In the genomic region with DNA sequence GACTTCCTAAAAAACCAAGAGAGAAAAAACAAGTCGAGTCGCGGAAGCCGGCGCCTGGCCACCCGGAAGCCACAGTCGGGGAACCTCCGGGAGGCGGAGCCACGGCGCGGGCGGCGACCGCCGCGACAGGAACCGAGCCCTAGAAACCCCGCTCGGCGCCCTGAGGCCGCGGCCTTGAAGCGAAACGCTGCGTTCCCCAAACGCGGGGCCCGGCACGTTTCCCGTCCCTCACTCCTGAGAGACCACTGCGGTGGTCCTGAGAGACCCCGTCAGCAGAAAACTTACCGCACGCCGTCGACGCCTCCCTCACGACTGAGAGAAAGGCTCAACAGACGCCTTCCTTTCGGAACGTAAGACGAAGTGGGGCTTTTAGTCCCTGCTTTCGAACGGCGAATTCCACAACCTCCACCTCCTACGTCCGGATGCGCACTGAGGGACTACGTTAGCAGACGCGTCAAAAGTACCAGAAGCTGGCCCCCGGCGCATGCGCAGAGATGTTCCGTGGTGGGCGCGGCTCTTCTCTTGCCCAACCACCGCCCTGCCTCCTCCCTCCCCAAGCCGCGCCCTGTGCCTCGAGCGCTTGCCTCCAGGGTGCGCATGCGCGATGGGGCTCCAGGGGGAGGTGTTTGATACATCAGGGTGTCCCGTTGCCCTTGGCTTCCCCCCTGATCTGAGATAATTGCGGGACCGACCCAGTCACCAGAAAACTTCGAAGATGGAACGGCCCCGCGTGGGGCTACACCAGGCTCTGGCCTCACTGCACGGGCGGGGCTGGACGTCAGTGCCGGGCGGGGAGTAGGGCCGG, we compare ENCODE assay signal across 8 cellular contexts. TPM values are rescaled to one million over a fixed set of nuclear protein-coding genes. Genes with fewer than 3 reads are reported as not detected.
DNase-seq lines count a peak whose midpoint lies in the region; ATAC-seq and TF ChIP-seq lines count a peak whose summit lies in the region.

A gene with protein sequence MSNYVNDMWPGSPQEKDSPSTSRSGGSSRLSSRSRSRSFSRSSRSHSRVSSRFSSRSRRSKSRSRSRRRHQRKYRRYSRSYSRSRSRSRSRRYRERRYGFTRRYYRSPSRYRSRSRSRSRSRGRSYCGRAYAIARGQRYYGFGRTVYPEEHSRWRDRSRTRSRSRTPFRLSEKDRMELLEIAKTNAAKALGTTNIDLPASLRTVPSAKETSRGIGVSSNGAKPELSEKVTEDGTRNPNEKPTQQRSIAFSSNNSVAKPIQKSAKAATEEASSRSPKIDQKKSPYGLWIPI (minus strand): TSS at position 431 of the 805 bp plus-strand sequence. CDS start 491 bp downstream, outside the sequence.

- H3K4me3 ChIP-seq in AG04450 (ENCODE audit: low read depth, low read length) = peak within 1 kb of the TSS; percentile 99

- peak within 1 kb of the TSS; percentile 99 for H3K27ac ChIP-seq in AG04450 (ENCODE audit: low read depth, low read length)

- POLR2A ChIA-PET in AG04450 (lab: Yijun Ruan, JAX) = interaction anchor here (0.5 to 1.9 kb wide), 25 partner anchors 8 to 648 kb away, joined by 3 to 36 read pairs (median 5); partner anchors contain the start of genes LDLRAP1, SYF2 and TMEM50A

- no peaks in the 10 kb centered on the region; the same call in 1 of the 2 replicates for H3K9me3 ChIP-seq in AG04450 (ENCODE audit: control insufficient read depth, insufficient read depth, low read length)

- ATAC-seq in GM18909 (IDR thresholded peaks at IDR 0.05; ENCODE audit: poor library complexity, unreplicated experiment) (peak; percentile 85), HG03175 (IDR thresholded peaks at IDR 0.05; ENCODE audit: unreplicated experiment) (peak; percentile 79)

- H3K27me3 ChIP-seq in AG04450 (ENCODE audit: control insufficient read depth, insufficient read depth, low read length) = no peaks in the 10 kb centered on the region

- TF ChIP-seq CTCF in AG04450 (IDR thresholded peaks at IDR 0.05; ENCODE audit: low read depth, low read length) = no peak

- CTCF ChIA-PET in AG04450 (lab: Charles Lee) = no interaction called here

- DNase-seq in AG04450 (ENCODE audit: low read depth, low spot score) = peak; percentile 95
- peak; percentile 99 for DNase-seq in NCI-H345 (lab: John Stamatoyannopoulos, UW)
- peak; percentile 99 to 100 (median 100) for DNase-seq in activated CD4-positive, CD25-positive, alpha-beta regulatory T cell (lab: John Stamatoyannopoulos, UW)
- peak; percentile 99 for DNase-seq in central memory CD4-positive, alpha-beta T cell
- DNase-seq in iris pigment epithelial cell (ENCODE audit: low read depth) = peak; percentile 94
- peak; percentile 99 to 100 for DNase-seq in stimulated activated CD4-positive, alpha-beta T cell treated with anti-CD3 and anti-CD28 coated beads, Interleukin-12 subunit alpha, Interleukin-12 subunit beta, amount 100 ng/mL, for 24 hours (ENCODE audit: low read depth in 2 of 2)

RNA-seq across cellular contexts. Expression of the gene that starts here (rescaled TPM):
- polyA plus RNA-seq in AG04450 (2011; rRNA removed) = 49.7 and 65.7 TPM in 2 replicates
- polyA minus RNA-seq in AG04450 (2011; rRNA and poly(A)+ RNA removed) = 55.7 and 84.1 TPM in 2 replicates

Comparison
In these comparisons a context has a peak if more than half of its experiments do, and no peak if none do; other contexts are left out.
1. Peak in every context shown above with its lines: DNase-seq, ATAC-seq, H3K4me3 ChIP-seq and H3K27ac ChIP-seq.